1 cellular context compared by ENCODE assay signal in genomic region chr6:99424761-99425646, GRCh38.
TF ChIP-seq lines count a peak whose summit lies in the region.

TSS of gene PNISR (minus strand) at chr6:99425308. CDS start at chr6:99414659, 10,649 bp downstream.

TF ChIP-seq in HepG2, 621 proteins besides CTCF, POLR2A, EP300 and RAD21 (continued from another document and continues in another):
- TF ChIP-seq ZBTB4 (CRISPR knock-in tag; IDR thresholded peaks at IDR 0.05; ENCODE audit: borderline replicate concordance): no peak
- no peak for TF ChIP-seq FOSL1 (CRISPR knock-in tag; IDR thresholded peaks at IDR 0.05; ENCODE audit: borderline replicate concordance)
- no peak for TF ChIP-seq ZFP90 (CRISPR knock-in tag; IDR thresholded peaks at IDR 0.05; ENCODE audit: borderline replicate concordance)
- TF ChIP-seq ZSCAN9 (CRISPR knock-in tag; IDR thresholded peaks at IDR 0.05; ENCODE audit: borderline replicate concordance): no peak; the same call in 1 of the 2 replicates
- TF ChIP-seq ZNF510 (CRISPR knock-in tag; IDR thresholded peaks at IDR 0.05; ENCODE audit: low read depth): peak; percentile 51; the same call in 1 of the 2 replicates
- no peak for TF ChIP-seq CSRNP2 (CRISPR knock-in tag; conservative IDR thresholded peaks at IDR 0.05; ENCODE audit: low read depth)
- no peak; the same call in 1 of the 2 replicates for TF ChIP-seq STAT6 (CRISPR knock-in tag; IDR thresholded peaks at IDR 0.05; ENCODE audit: borderline replicate concordance)
- no peak for TF ChIP-seq CENPX (CRISPR knock-in tag; IDR thresholded peaks at IDR 0.05)
- TF ChIP-seq ZNF160 (CRISPR knock-in tag; IDR thresholded peaks at IDR 0.05): peak; percentile 59; the same call in 1 of the 2 replicates
- TF ChIP-seq SMAD3 (CRISPR knock-in tag; IDR thresholded peaks at IDR 0.05): no peak
- peak; percentile 31; the same call in 1 of the 2 replicates for TF ChIP-seq ZNF784 (CRISPR knock-in tag; IDR thresholded peaks at IDR 0.05; ENCODE audit: borderline replicate concordance)
- TF ChIP-seq ATRX (CRISPR knock-in tag; IDR thresholded peaks at IDR 0.05; ENCODE audit: borderline replicate concordance): no peak
- peak; percentile 30; the same call in 1 of the 2 replicates for TF ChIP-seq GMEB1 (CRISPR knock-in tag; IDR thresholded peaks at IDR 0.05; ENCODE audit: borderline replicate concordance)
- 0 out of 2 replicates have a peak, but pooled peaks have one; percentile 35 for TF ChIP-seq ZNF256 (CRISPR knock-in tag; conservative IDR thresholded peaks at IDR 0.05)
- TF ChIP-seq HOMEZ (CRISPR knock-in tag; IDR thresholded peaks at IDR 0.05; ENCODE audit: low read depth): no peak
- TF ChIP-seq ZNF124 (CRISPR knock-in tag; IDR thresholded peaks at IDR 0.05): peak; percentile 61; the same call in 1 of the 2 replicates
- no peak for TF ChIP-seq ARNT (IDR thresholded peaks at IDR 0.05)
- no peak for TF ChIP-seq SNAI1 (CRISPR knock-in tag; IDR thresholded peaks at IDR 0.05; ENCODE audit: borderline replicate concordance)
- no peak for TF ChIP-seq LBX2 (CRISPR knock-in tag; IDR thresholded peaks at IDR 0.05; ENCODE audit: borderline replicate concordance)
- no peak for TF ChIP-seq ZNF776 (CRISPR knock-in tag; IDR thresholded peaks at IDR 0.05)
- no peak for TF ChIP-seq CCAR2 (optimal IDR thresholded peaks at IDR 0.05; ENCODE audit: low read depth, low read length)
- no peak for TF ChIP-seq ZNF615 (CRISPR knock-in tag; IDR thresholded peaks at IDR 0.05; ENCODE audit: borderline replicate concordance)
- TF ChIP-seq ZNF709 (CRISPR knock-in tag; IDR thresholded peaks at IDR 0.05): 0 out of 2 replicates have a peak, but pooled peaks have one; percentile 66
- TF ChIP-seq ZNF451 (CRISPR knock-in tag; IDR thresholded peaks at IDR 0.05): peak; percentile 75; the same call in 1 of the 2 replicates
- TF ChIP-seq HIVEP1 (CRISPR knock-in tag; IDR thresholded peaks at IDR 0.05): no peak
- peak; percentile 60; the same call in 1 of the 2 replicates for TF ChIP-seq THAP9 (CRISPR knock-in tag; IDR thresholded peaks at IDR 0.05; ENCODE audit: borderline replicate concordance)
- TF ChIP-seq SMARCC2 (IDR thresholded peaks at IDR 0.05): no peak
- 0 out of 2 replicates have a peak, but pooled peaks have one; percentile 5 for TF ChIP-seq PRDM15 (CRISPR knock-in tag; IDR thresholded peaks at IDR 0.05)
- TF ChIP-seq ZNF761 (CRISPR knock-in tag; conservative IDR thresholded peaks at IDR 0.05): peak; percentile 24; the same call in 1 of the 2 replicates
- no peak for TF ChIP-seq KDM6A (CRISPR knock-in tag; IDR thresholded peaks at IDR 0.05; ENCODE audit: low read depth)
- TF ChIP-seq RXRB (CRISPR knock-in tag; IDR thresholded peaks at IDR 0.05; ENCODE audit: borderline replicate concordance): no peak; the same call in 1 of the 2 replicates
- TF ChIP-seq MATR3 (CRISPR knock-in tag; IDR thresholded peaks at IDR 0.05): no peak
- peak; percentile 48; the same call in 1 of the 2 replicates for TF ChIP-seq TARDBP (CRISPR knock-in tag; IDR thresholded peaks at IDR 0.05)
- TF ChIP-seq GPBP1L1 (CRISPR knock-in tag; IDR thresholded peaks at IDR 0.05): no peak
- TF ChIP-seq ZFP36L1 (CRISPR knock-in tag; IDR thresholded peaks at IDR 0.05): 0 out of 2 replicates have a peak, but pooled peaks have one; percentile 40
